ENCODE assay signal across 8 cellular contexts in the genomic region with DNA sequence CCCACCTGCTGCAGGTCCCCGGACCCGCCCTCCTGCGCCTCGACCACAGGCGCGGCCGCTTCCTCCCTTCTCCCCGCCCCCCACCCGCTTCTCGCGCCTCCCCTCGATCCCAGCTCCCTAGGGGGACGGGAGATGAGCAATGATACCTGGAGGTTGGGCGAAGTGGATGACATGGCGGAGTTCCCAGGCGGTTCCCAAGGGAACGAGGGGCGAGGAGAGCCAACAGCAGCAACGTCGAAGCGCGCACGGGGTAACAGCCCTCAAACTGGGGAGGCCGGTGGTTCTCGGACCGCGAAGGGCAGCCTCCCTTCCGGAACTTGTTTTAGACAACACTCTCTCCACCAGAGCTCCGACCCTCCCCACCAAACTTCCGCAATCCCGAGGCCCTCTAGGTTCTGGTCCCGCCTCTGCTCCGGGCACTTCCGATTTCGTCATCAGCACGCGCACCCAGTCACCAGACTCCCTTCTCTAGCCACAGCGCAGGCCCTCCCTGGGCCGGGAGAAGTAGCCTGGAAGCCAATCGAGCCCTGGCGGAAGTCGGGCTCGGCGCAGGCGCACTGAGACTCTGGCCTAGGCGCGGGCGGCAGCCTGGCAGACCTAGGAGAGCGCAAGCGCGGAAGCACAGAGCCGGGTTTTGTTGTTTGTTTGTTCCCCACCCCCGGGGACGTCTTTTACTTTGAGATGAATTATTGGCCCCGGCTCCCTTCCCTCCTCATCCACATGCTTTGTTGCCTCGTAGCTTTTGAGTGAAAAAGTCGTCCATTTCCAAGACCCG. TPM values are rescaled to one million over a fixed set of nuclear protein-coding genes. Genes with fewer than 3 reads are reported as not detected.
DNase-seq lines count a peak whose midpoint lies in the region; FAIRE-seq and TF ChIP-seq lines count a peak whose summit lies in the region.

A gene (minus strand): TSS at position 390 of the 775 bp plus-strand sequence. CDS start 217 bp downstream, at position 173.

- peak within 1 kb of the TSS; percentile 87 for H2BK5ac ChIP-seq in neuronal stem cell (ENCODE audit: low read length)

- peak within 1 kb of the TSS; percentile 100 for H3K4me3 Mint-ChIP-seq in HFFc6
- peak within 1 kb of the TSS; percentile 86 for H3K4me3 Mint-ChIP-seq in activated naive CD4-positive, alpha-beta T cell treated with anti-CD3 and anti-CD28 coated beads, Interleukin-2, amount 10 ng/mL, durations not matched to agents 7 days and 5 days

- H3K9me3 Mint-ChIP-seq in HFFc6, result no peaks in the 10 kb centered on the region
- no peaks in the 10 kb centered on the region for H3K9me3 Mint-ChIP-seq in activated naive CD4-positive, alpha-beta T cell treated with anti-CD3 and anti-CD28 coated beads, Interleukin-2, amount 10 ng/mL, durations not matched to agents 7 days and 5 days

- CTCF ChIA-PET in activated naive CD4-positive, alpha-beta T cell treated with anti-CD3 and anti-CD28 coated beads, Interleukin-2, amount 10 ng/mL, durations not matched to agents 7 days and 5 days (lab: Charles Lee), result interaction anchor here (1.5 kb wide), 1 partner anchor 11 kb away, joined by 8 read pairs; no protein-coding TSS in a partner anchor

- peak within 1 kb of the TSS; percentile 89 for H3K9ac ChIP-seq in SK-N-MC (ENCODE audit: insufficient read length)
- peak within 1 kb of the TSS; percentile 98 for H3K9ac ChIP-seq in neuronal stem cell (ENCODE audit: low read depth, low read length, poor library complexity)

- peaks cover 5% of the 10 kb centered on the region in 2 donors for H3K4me1 ChIP-seq in neuronal stem cell (ENCODE audit: control insufficient read depth in 2 of 2, insufficient read depth in 1 of 2, low read depth in 1 of 2, low read length in 2 of 2)

- no peak within 1 kb of the TSS for H2BK120ac ChIP-seq in neuronal stem cell (ENCODE audit: low read depth, low read length)

- H4K8ac ChIP-seq in neuronal stem cell (ENCODE audit: low read depth, low read length), result peak within 1 kb of the TSS; percentile 87

- peaks cover 27% of the 10 kb centered on the region for H3K4me1 Mint-ChIP-seq in HFFc6 (ENCODE audit: low read depth)
- H3K4me1 Mint-ChIP-seq in activated naive CD4-positive, alpha-beta T cell treated with anti-CD3 and anti-CD28 coated beads, Interleukin-2, amount 10 ng/mL, durations not matched to agents 7 days and 5 days, result peaks cover 35% of the 10 kb centered on the region

- H3K79me1 ChIP-seq in neuronal stem cell (ENCODE audit: low read depth, low read length), result peaks cover 1% of the 10 kb centered on the region

- WGBS in neuronal stem cell (ENCODE audit: extremely low coverage in 2 of 2, insufficient read length in 2 of 2, insufficient replicate concordance in 1 of 2), 2 donors, result no CpG with 5 or more reads among the region's 58 CpGs

- TF ChIP-seq CTCF in HFFc6 (IDR thresholded peaks at IDR 0.05), result no peak; the same call in 1 of the 2 replicates
- TF ChIP-seq CTCF in NB4 (IDR thresholded peaks at IDR 0.05; ENCODE audit: low read depth, low read length), result no peak
- no peak for TF ChIP-seq CTCF in subcutaneous adipose tissue (IDR thresholded peaks at IDR 0.05; ENCODE audit: low read depth)

- H4K91ac ChIP-seq in neuronal stem cell (ENCODE audit: low read depth, low read length, poor library complexity), result no peak within 1 kb of the TSS

- FAIRE-seq in frontal cortex (lab: Jason Lieb, UNC), result peak; percentile 81

- peaks cover 8% of the 10 kb centered on the region; the same call in 1 of the 2 replicates for H3K36me3 Mint-ChIP-seq in HFFc6 (ENCODE audit: low read depth)
- peaks cover 17% of the 10 kb centered on the region for H3K36me3 Mint-ChIP-seq in activated naive CD4-positive, alpha-beta T cell treated with anti-CD3 and anti-CD28 coated beads, Interleukin-2, amount 10 ng/mL, durations not matched to agents 7 days and 5 days

- H2BK12ac ChIP-seq in neuronal stem cell (ENCODE audit: low read length), result no peak within 1 kb of the TSS

- H3K4me3 ChIP-seq in NB4 (ENCODE audit: low read depth, low read length), result peak within 1 kb of the TSS; percentile 96
- peak within 1 kb of the TSS; percentile 93 for H3K4me3 ChIP-seq in SK-N-MC
- H3K4me3 ChIP-seq in neuronal stem cell (ENCODE audit: low read length in 2 of 2), result peak within 1 kb of the TSS; percentile 83 to 90

- no peaks in the 10 kb centered on the region for H3K27me3 ChIP-seq in neuronal stem cell (ENCODE audit: control insufficient read depth in 3 of 3, insufficient read depth in 3 of 3, low read depth in 1 of 3, low read length in 3 of 3)

- peak within 1 kb of the TSS; percentile 73 for H2AK5ac ChIP-seq in neuronal stem cell (ENCODE audit: low read depth, low read length)

- H3K4me2 ChIP-seq in neuronal stem cell (ENCODE audit: insufficient read depth, low read length, poor library complexity, severe bottlenecking), result peak within 1 kb of the TSS; percentile 87

- peaks cover 19% of the 10 kb centered on the region for H3K36me3 ChIP-seq in SK-N-MC (ENCODE audit: insufficient read depth, low read length)
- peaks cover 6 to 37% of the 10 kb centered on the region in 2 donors for H3K36me3 ChIP-seq in neuronal stem cell (replicated peaks in 1 of 2; ENCODE audit: control insufficient read depth in 2 of 2, insufficient read depth in 2 of 2, low read length in 2 of 2)

- peak within 1 kb of the TSS; percentile 99 for H3K27ac Mint-ChIP-seq in HFFc6
- H3K27ac Mint-ChIP-seq in activated naive CD4-positive, alpha-beta T cell treated with anti-CD3 and anti-CD28 coated beads, Interleukin-2, amount 10 ng/mL, durations not matched to agents 7 days and 5 days, result peak within 1 kb of the TSS; percentile 94

- peak within 1 kb of the TSS; percentile 78 for H3K4ac ChIP-seq in neuronal stem cell (ENCODE audit: low read length)

- H2AFZ ChIP-seq in neuronal stem cell (ENCODE audit: low read length), result peak within 1 kb of the TSS; percentile 94

- peak within 1 kb of the TSS; percentile 94 for H3K18ac ChIP-seq in neuronal stem cell (ENCODE audit: low read length)

- peak; percentile 98 for DNase-seq in GM04504 (ENCODE audit: low read depth)
- peak; percentile 99 for DNase-seq in HFFc6
- peak; percentile 100 for DNase-seq in NB4 (ENCODE audit: low read depth)
- DNase-seq in SK-N-MC (ENCODE audit: low read depth, low spot score), result peak; percentile 92
- DNase-seq in activated naive CD4-positive, alpha-beta T cell treated with anti-CD3 and anti-CD28 coated beads, Interleukin-2, amount 10 ng/mL, durations not matched to agents 7 days and 5 days, result peak; percentile 99
- peak; percentile 93 to 97 for DNase-seq in frontal cortex (ENCODE audit: low spot score in 2 of 2)
- DNase-seq in neuronal stem cell (ENCODE audit: low spot score), result peak; percentile 99

- H3K9me3 ChIP-seq in SK-N-MC (ENCODE audit: low read depth, low read length) (no peaks in the 10 kb centered on the region), neuronal stem cell (replicated peaks in 1 of 2; ENCODE audit: control insufficient read depth in 2 of 2, insufficient read depth in 1 of 2, low read depth in 1 of 2, low read length in 2 of 2) (no peaks in the 10 kb centered on the region)

- peak within 1 kb of the TSS; percentile 97 for H3K14ac ChIP-seq in neuronal stem cell (ENCODE audit: low read length)

- peak; percentile 58 for TF ChIP-seq POLR2A in NB4 (IDR thresholded peaks at IDR 0.05; ENCODE audit: extremely low read depth, insufficient read length)

- peak within 1 kb of the TSS; percentile 89 for H3K27ac ChIP-seq in SK-N-MC
- peak within 1 kb of the TSS; percentile 92 for H3K27ac ChIP-seq in neuronal stem cell (replicated peaks; ENCODE audit: low read length)

- H3K23ac ChIP-seq in neuronal stem cell (ENCODE audit: low read depth, low read length, poor library complexity), result peak within 1 kb of the TSS; percentile 94

- no peaks in the 10 kb centered on the region for H3K27me3 Mint-ChIP-seq in HFFc6 (ENCODE audit: insufficient read depth)
- H3K27me3 Mint-ChIP-seq in activated naive CD4-positive, alpha-beta T cell treated with anti-CD3 and anti-CD28 coated beads, Interleukin-2, amount 10 ng/mL, durations not matched to agents 7 days and 5 days, result peaks cover 20% of the 10 kb centered on the region

- H2BK15ac ChIP-seq in neuronal stem cell (ENCODE audit: low read length), result no peak within 1 kb of the TSS

RNA-seq across cellular contexts. Expression of the gene that starts here (rescaled TPM):
- 10 to 100 TPM; 55.5 to 69.3 (median 60.1) TPM for total RNA-seq in HFFc6 (2021; fragmentation: NEBNext Ultra II Directional; extraction: Animal tissue kit (Norgen Biotek cat#: 25700))
- total RNA-seq in frontal cortex, result 40.8 TPM
- 32.7 TPM for polyA plus RNA-seq in neuronal stem cell (2013, experiment 1 of 2)
- 33.3 TPM for polyA plus RNA-seq in neuronal stem cell (2013, experiment 2 of 2)
- 10 to 100 TPM; 32.2 to 53.5 (median 45.3) TPM for total RNA-seq in subcutaneous adipose tissue

Comparison
In these comparisons a context has a peak if more than half of its experiments do, and no peak if none do; other contexts are left out.
1. Peak in every context shown above with its lines: DNase-seq, H3K4me3 ChIP-seq and H3K27ac ChIP-seq.